30 cellular contexts compared by ENCODE assay signal in genomic region chr3:140308535-140308934, GRCh38.
"Had no signal": no experiment of that assay in that cellular context is flagged by ENCODE, and none has a peak within 500 bp of the region (broad histone marks: within the 10 kb centered on the region; RNA-seq: fewer than 3 reads in every experiment).

No MANE protein-coding gene starts in this region.

- H3K27me3 ChIP-seq: ascending aorta, cardiac muscle cell, SJSA1 had no signal

- H3K4me1 ChIP-seq: ascending aorta, SJSA1 had no signal

- DNase-seq: activated CD4-positive, alpha-beta T cell treated with anti-CD3 and anti-CD28 coated beads, Interleukin-2, amount 10 ng/mL, durations not matched to agents 24 days and 14 days; activated CD4-positive, alpha-beta T cell treated with anti-CD3 and anti-CD28 coated beads, Interleukin-2, amount 50 U/mL, for 4 hours; activated CD8-positive, alpha-beta T cell treated with anti-CD3 and anti-CD28 coated beads for 36 hours; activated gamma-delta T cell; activated naive CD4-positive, alpha-beta T cell treated with Interleukin-2 at 50 U/mL for 16 hours; activated naive CD8-positive, alpha-beta T cell treated with anti-CD3 and anti-CD28 coated beads, Interleukin-2, amount 10 ng/mL, durations not matched to agents 7 days and 5 days; activated T-cell treated with anti-CD3 and anti-CD28 coated beads, Interleukin-2, amount 50 U/mL, for 24 hours; MM.1S; MV-4-11; NCI-H1092; NCI-H1436 treated with DMSO at 0.1 percent for 48 hours; NCI-H187 treated with DMSO at 0.1 percent for 48 hours; NCI-H2081; NCI-H2171 treated with DMSO at 0.1 percent for 48 hours; NCI-H2227 treated with DMSO at 0.1 percent for 48 hours; NCI-H524; NCI-H69; NCI-H82; NK-92 treated with Interleukin-12 subunit alpha and Interleukin-12 subunit beta, amount 100 ng/mL, for 24 hours; PC-9; SHP77 treated with DMSO at 0.1 percent for 48 hours; SK-N-SH had no signal

- ATAC-seq: activated CD8-positive, alpha-beta T cell treated with anti-CD3 and anti-CD28 coated beads for 36 hours had no signal

- H3K27ac ChIP-seq: ascending aorta, cardiac muscle cell, KMS-11, PC-9, SJSA1 had no signal

- H3K4me3 Mint-ChIP-seq: activated CD4-positive, alpha-beta T cell treated with anti-CD3 and anti-CD28 coated beads, Interleukin-2, amount 10 ng/mL, durations not matched to agents 24 days and 14 days; activated CD8-positive, alpha-beta T cell treated with anti-CD3 and anti-CD28 coated beads for 36 hours; activated naive CD4-positive, alpha-beta T cell treated with anti-CD3 and anti-CD28 coated beads, Interleukin-2, amount 50 U/mL, for 24 hours; activated naive CD8-positive, alpha-beta T cell treated with anti-CD3 and anti-CD28 coated beads, Interleukin-2, amount 10 ng/mL, durations not matched to agents 7 days and 5 days; activated T-cell treated with anti-CD3 and anti-CD28 coated beads, Interleukin-2, amount 50 U/mL, for 24 hours; T-helper 1 cell treated with Interleukin-12 subunit alpha and Interleukin-12 subunit beta and Interleukin-4 antibody, amounts not matched to agents 30 μg/mL and 1 μg/mL, for 36 hours; T-helper 2 cell treated with Interferon-gamma antibody and Interleukin-4, amounts not matched to agents 5 μg/mL and 100 μg/mL, for 36 hours had no signal

- H3K4me1 Mint-ChIP-seq: activated naive CD4-positive, alpha-beta T cell treated with anti-CD3 and anti-CD28 coated beads, Interleukin-2, amount 50 U/mL, for 24 hours; activated naive CD8-positive, alpha-beta T cell treated with anti-CD3 and anti-CD28 coated beads, Interleukin-2, amount 10 ng/mL, durations not matched to agents 7 days and 5 days had no signal

- H3K27ac Mint-ChIP-seq: activated CD4-positive, alpha-beta T cell treated with anti-CD3 and anti-CD28 coated beads, Interleukin-2, amount 10 ng/mL, durations not matched to agents 24 days and 14 days; activated CD8-positive, alpha-beta T cell treated with anti-CD3 and anti-CD28 coated beads for 36 hours; activated naive CD4-positive, alpha-beta T cell treated with anti-CD3 and anti-CD28 coated beads, Interleukin-2, amount 50 U/mL, for 24 hours; activated naive CD8-positive, alpha-beta T cell treated with anti-CD3 and anti-CD28 coated beads, Interleukin-2, amount 10 ng/mL, durations not matched to agents 7 days and 5 days; activated T-cell treated with anti-CD3 and anti-CD28 coated beads, Interleukin-2, amount 50 U/mL, for 24 hours; activated T-helper 2 cell treated with anti-CD3 and anti-CD28 coated beads, Interferon-gamma antibody, Interleukin-2, Interleukin-4, amounts not matched to agents 10 μg/mL and 5 μg/mL and 100 μg/mL, durations not matched to agents 14 hours and 24 hours and 36 hours; T-helper 1 cell treated with Interleukin-12 subunit alpha and Interleukin-12 subunit beta and Interleukin-4 antibody, amounts not matched to agents 30 μg/mL and 1 μg/mL, for 36 hours; T-helper 2 cell treated with Interferon-gamma antibody and Interleukin-4, amounts not matched to agents 5 μg/mL and 100 μg/mL, for 36 hours had no signal

- H3K9me3 ChIP-seq: ascending aorta, SJSA1, SK-N-SH had no signal

- H3K4me3 ChIP-seq: ascending aorta, cardiac muscle cell, PC-9, SJSA1 had no signal

- H3K9me3 Mint-ChIP-seq: activated CD4-positive, alpha-beta T cell treated with anti-CD3 and anti-CD28 coated beads, Interleukin-2, amount 10 ng/mL, durations not matched to agents 24 days and 14 days; activated CD8-positive, alpha-beta T cell treated with anti-CD3 and anti-CD28 coated beads for 36 hours; activated naive CD4-positive, alpha-beta T cell treated with anti-CD3 and anti-CD28 coated beads, Interleukin-2, amount 50 U/mL, for 24 hours; activated naive CD8-positive, alpha-beta T cell treated with anti-CD3 and anti-CD28 coated beads, Interleukin-2, amount 10 ng/mL, durations not matched to agents 7 days and 5 days; activated T-cell treated with anti-CD3 and anti-CD28 coated beads, Interleukin-2, amount 50 U/mL, for 24 hours; activated T-helper 2 cell treated with anti-CD3 and anti-CD28 coated beads, Interferon-gamma antibody, Interleukin-2, Interleukin-4, amounts not matched to agents 10 μg/mL and 5 μg/mL and 100 μg/mL, durations not matched to agents 14 hours and 24 hours and 36 hours; T-helper 1 cell treated with Interleukin-12 subunit alpha and Interleukin-12 subunit beta and Interleukin-4 antibody, amounts not matched to agents 30 μg/mL and 1 μg/mL, for 36 hours; T-helper 2 cell treated with Interferon-gamma antibody and Interleukin-4, amounts not matched to agents 5 μg/mL and 100 μg/mL, for 36 hours had no signal

- H3K9ac ChIP-seq: KMS-11, SK-N-SH had no signal

- H3K36me3 ChIP-seq: ascending aorta, cardiac muscle cell, SJSA1 had no signal

- H2AFZ ChIP-seq: PC-9 had no signal

- H3K4me2 ChIP-seq: KMS-11, PC-9, SK-N-SH had no signal

- H3K36me3 Mint-ChIP-seq: activated naive CD4-positive, alpha-beta T cell treated with anti-CD3 and anti-CD28 coated beads, Interleukin-2, amount 50 U/mL, for 24 hours; activated naive CD8-positive, alpha-beta T cell treated with anti-CD3 and anti-CD28 coated beads, Interleukin-2, amount 10 ng/mL, durations not matched to agents 7 days and 5 days had no signal
